12 cellular contexts compared by ENCODE assay signal in genomic region chr13:99978781-99979452, GRCh38. TPM values are rescaled to one million over a fixed set of nuclear protein-coding genes. Genes with fewer than 3 reads are reported as not detected.
DNase-seq lines count a peak whose midpoint lies in the region; ATAC-seq, FAIRE-seq and TF ChIP-seq lines count a peak whose summit lies in the region.
"Had no signal": no experiment of that assay in that cellular context is flagged by ENCODE, and none has a peak within 500 bp of the region (broad histone marks: within the 10 kb centered on the region; RNA-seq: fewer than 3 reads in every experiment).

No MANE protein-coding gene starts in this region.

- no peaks in the 10 kb centered on the region for H3K9me3 ChIP-seq in A673 (ENCODE audit: low read depth, low read length, poor library complexity, severe bottlenecking)
- peaks cover 15% of the 10 kb centered on the region for H3K9me3 ChIP-seq in effector memory CD4-positive, alpha-beta T cell (ENCODE audit: control insufficient read depth, low read length)

- CTCF ChIA-PET in A673 (lab: Charles Lee), result no interaction called here

- intact Hi-C loops in A673 (cut with micrococcal nuclease; ENCODE audit: unreplicated experiment) (no loop called here), left colon (cut with DNase I, micrococcal nuclease) (no loop called here)

- peaks cover 17% of the 10 kb centered on the region for H3K36me3 ChIP-seq in A673 (ENCODE audit: insufficient read depth, low read length, poor library complexity, severe bottlenecking)
- H3K36me3 ChIP-seq in effector memory CD4-positive, alpha-beta T cell (ENCODE audit: control insufficient read depth, insufficient read depth, low read length), result no peaks in the 10 kb centered on the region
- H3K36me3 ChIP-seq: spleen had no signal

- DNase-seq in A673 (ENCODE audit: low spot score), result no peak
- DNase-seq in DMS79 (lab: John Stamatoyannopoulos, UW), result peak; percentile 47
- DNase-seq in RKO (ENCODE audit: low spot score), result peak; percentile 30
- DNase-seq in left colon, result no peak
- no peak for DNase-seq in effector memory CD4-positive, alpha-beta T cell
- no peak for DNase-seq in RPMI8226
- no peak for DNase-seq in GM12891 (ENCODE audit: insufficient read length, low spot score)
- DNase-seq: erythroblast, SHP77 treated with DMSO at 0.1 percent for 48 hours, spleen had no signal

- peaks cover 5% of the 10 kb centered on the region for H3K4me1 ChIP-seq in A673 (ENCODE audit: insufficient read depth, low read length, poor library complexity, severe bottlenecking)
- peaks cover 28% of the 10 kb centered on the region for H3K4me1 ChIP-seq in effector memory CD4-positive, alpha-beta T cell (ENCODE audit: control insufficient read depth, insufficient read depth, low read length, poor library complexity, severe bottlenecking)

- H3K27me3 ChIP-seq in A673 (replicated peaks; ENCODE audit: insufficient read depth, low read depth, low read length, poor library complexity), result no peaks in the 10 kb centered on the region
- peaks cover 92% of the 10 kb centered on the region for H3K27me3 ChIP-seq in effector memory CD4-positive, alpha-beta T cell (replicated peaks; ENCODE audit: control insufficient read depth, insufficient read depth, low read length, poor library complexity, severe bottlenecking)

- no peak for TF ChIP-seq CTCF in A673 (conservative IDR thresholded peaks at IDR 0.05; ENCODE audit: low read depth, low read length)

- TF ChIP-seq POLR2A in GM12891 (IDR thresholded peaks at IDR 0.05; ENCODE audit: low read depth, low read length), result no peak

- peak overlapping the region; percentile 11 for H3K27ac ChIP-seq in A673 (ENCODE audit: low read depth, low read length, poor library complexity, severe bottlenecking)
- H3K27ac ChIP-seq in effector memory CD4-positive, alpha-beta T cell (ENCODE audit: insufficient read depth, low read length, poor library complexity, severe bottlenecking), result no peak overlapping the region
- H3K27ac ChIP-seq: spleen had no signal

- ATAC-seq in left colon, result no peak
- ATAC-seq: left ventricle myocardium superior had no signal

- POLR2A ChIA-PET in A673 (lab: Charles Lee; ENCODE audit: low non-redundant PET), result no interaction called here

- FAIRE-seq in GM12891 (lab: Jason Lieb, UNC), result no peak

- peak overlapping the region; percentile 95 for H3K4me3 ChIP-seq in A673 (ENCODE audit: low read depth, low read length, poor library complexity, severe bottlenecking)
- peak overlapping the region; percentile 50 for H3K4me3 ChIP-seq in iPS-11a (ENCODE audit: low read depth, low read length)
- H3K4me3 ChIP-seq in effector memory CD4-positive, alpha-beta T cell (ENCODE audit: insufficient read depth, low read depth, low read length, poor library complexity, severe bottlenecking), result no peak overlapping the region

- TSS peak; percentile 39 for BruUV-seq in A673 (replicated peaks; lab: Mats Ljungman, UMichigan)

TF ChIP-seq in GM12891, 5 proteins besides CTCF, POLR2A, EP300 and RAD21:
- TF ChIP-seq PAX5 (IDR thresholded peaks at IDR 0.05; ENCODE audit: insufficient read depth, low read length, severe bottlenecking) (no peak), SPI1 (IDR thresholded peaks at IDR 0.05; ENCODE audit: low read depth, low read length) (no peak), TAF1 (IDR thresholded peaks at IDR 0.05; ENCODE audit: low read depth, low read length) (no peak), POU2F2 (IDR thresholded peaks at IDR 0.05; ENCODE audit: low read depth, low read length) (no peak), POLR2AphosphoS5 (IDR thresholded peaks at IDR 0.05; ENCODE audit: low read depth, low read length) (no peak)

RNA-seq across cellular contexts. Expression of gene ZIC2, which starts 2.7 kb away (rescaled TPM):
- total RNA-seq in A673 (2021) (285 and 305 TPM in 2 replicates), left colon (under 1 TPM; 0.08 to 0.27 TPM)
- polyA plus RNA-seq in GM12891 (2012; ENCODE audit: low read depth, missing spikeins), result not detected
- total RNA-seq: left ventricle myocardium superior, spleen had no signal
- polyA plus RNA-seq: spleen had no signal

RNA-seq across cellular contexts. Expression of gene ZIC5, which starts 7.3 kb away (rescaled TPM):
- total RNA-seq in A673 (2021), result 23.4 and 25.2 TPM in 2 replicates
- total RNA-seq in left colon, result not detected
- not detected for polyA plus RNA-seq in GM12891 (2012; ENCODE audit: low read depth, missing spikeins)
- total RNA-seq: left ventricle myocardium superior, spleen had no signal
- polyA plus RNA-seq: spleen had no signal

Comparison
In these comparisons a context has a peak if more than half of its experiments do, and no peak if none do; other contexts are left out.
1. DNase-seq: peak in DMS79 (single experiment) and RKO (single experiment); none in A673 (single experiment), left colon (0 of 2), effector memory CD4-positive, alpha-beta T cell (0 of 3), RPMI8226 (single experiment) and GM12891 (single experiment).
2. RNA of gene ZIC2, which starts 2.7 kb away (total RNA-seq): 285 to 305 TPM in A673; 0.08 to 0.27 TPM in left colon; every median in the first group is over 100 times any median in the second.
3. RNA of gene ZIC5, which starts 7.3 kb away (total RNA-seq): 23.4 to 25.2 TPM in A673; not detected in left colon; every median in the first group is over 10 times any median in the second.